In the genomic region with DNA sequence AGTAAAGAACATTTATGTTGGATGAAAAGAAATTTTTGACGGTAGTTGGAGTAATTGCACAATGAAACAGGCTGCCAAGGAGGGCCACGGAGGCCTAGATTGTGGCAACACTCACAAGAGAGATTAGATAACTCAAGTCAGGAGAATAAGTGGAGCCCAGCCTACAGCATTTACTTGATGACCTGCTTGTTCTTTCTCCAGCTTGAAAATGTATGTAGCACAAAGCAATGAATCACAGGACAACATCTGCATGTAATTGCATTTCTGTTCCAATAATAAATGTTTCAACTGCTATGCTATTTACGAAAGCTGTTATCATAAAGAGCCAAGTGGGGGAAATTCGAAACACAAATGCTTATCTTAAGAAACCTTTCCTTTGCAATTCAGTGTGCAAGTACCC, we compare ENCODE assay signal across 15 cellular contexts.
"Had no signal": no experiment of that assay in that cellular context is flagged by ENCODE, and none has a peak within 500 bp of the region (broad histone marks: within the 10 kb centered on the region; RNA-seq: fewer than 3 reads in every experiment).

No MANE protein-coding gene starts in this region.

- H3K27ac ChIP-seq: cardiac muscle cell, left lung, parathyroid adenoma, VCaP had no signal

- H3K4me3 ChIP-seq: cardiac muscle cell, left lung had no signal

- ATAC-seq: activated naive CD8-positive, alpha-beta T cell treated with anti-CD3 and anti-CD28 coated beads, Interleukin-2, amount 50 U/mL, for 24 hours; activated T-helper 17 cell treated with anti-CD3 and anti-CD28 coated beads, Interleukin-2, amount 50 U/mL, for 72 hours; left lung; stimulated activated effector memory CD8-positive, alpha-beta T cell treated with anti-CD3 and anti-CD28 coated beads, Interleukin-12 subunit alpha, Interleukin-12 subunit beta, amount 100 ng/mL, for 72 hours had no signal

- DNase-seq: activated CD4-positive, alpha-beta T cell treated with anti-CD3 and anti-CD28 coated beads for 1 hour; activated CD4-positive, alpha-beta T cell treated with anti-CD3 and anti-CD28 coated beads, Interleukin-2, amount 50 U/mL, for 48 hours; activated naive CD4-positive, alpha-beta T cell treated with anti-CD3 and anti-CD28 coated beads for 36 hours; activated naive CD8-positive, alpha-beta T cell treated with anti-CD3 and anti-CD28 coated beads, Interleukin-2, amount 50 U/mL, for 24 hours; left lung; mammary epithelial cell; naive B cell; stimulated activated CD4-positive, alpha-beta T cell treated with anti-CD3 and anti-CD28 coated beads, Interleukin-12 subunit alpha, Interleukin-12 subunit beta, amount 100 ng/mL, for 4 hours; stimulated activated CD4-positive, alpha-beta T cell treated with anti-CD3 and anti-CD28 coated beads, Interleukin-2, amount 100 ng/mL, for 24 hours; T-helper 9 cell had no signal

- H3K27me3 ChIP-seq: cardiac muscle cell, left lung had no signal

- H3K9me3 ChIP-seq: left lung had no signal
